12 cellular contexts compared by ENCODE assay signal in genomic region chr17:69417545-69418483, GRCh38. TPM values are rescaled to one million over a fixed set of nuclear protein-coding genes. Genes with fewer than 3 reads are reported as not detected.
DNase-seq lines count a peak whose midpoint lies in the region; TF ChIP-seq lines count a peak whose summit lies in the region.
"Had no signal": no experiment of that assay in that cellular context is flagged by ENCODE, and none has a peak within 500 bp of the region (broad histone marks: within the 10 kb centered on the region; RNA-seq: fewer than 3 reads in every experiment).

No MANE protein-coding gene starts in this region.

- no peak overlapping the region for H3K4me3 Mint-ChIP-seq in activated CD4-positive, alpha-beta memory T cell treated with anti-CD3 and anti-CD28 coated beads for 36 hours
- H3K4me3 Mint-ChIP-seq: B cell had no signal

- no peaks in the 10 kb centered on the region for H3K9me3 Mint-ChIP-seq in activated CD4-positive, alpha-beta memory T cell treated with anti-CD3 and anti-CD28 coated beads for 36 hours

- no peaks in the 10 kb centered on the region for H3F3A ChIP-seq in neural cell (ENCODE audit: insufficient read depth, low read length, poor library complexity, severe bottlenecking)

- peaks cover 23% of the 10 kb centered on the region for H3K4me1 Mint-ChIP-seq in activated CD4-positive, alpha-beta memory T cell treated with anti-CD3 and anti-CD28 coated beads for 36 hours (ENCODE audit: low read depth)
- H3K4me1 Mint-ChIP-seq: B cell had no signal

- H3K4me1 ChIP-seq in duodenal mucosa (ENCODE audit: control insufficient read depth in 1 of 2, insufficient read depth in 2 of 2, low read length in 2 of 2): peaks cover 18 to 21% of the 10 kb centered on the region in 2 donors

- H3K36me3 Mint-ChIP-seq in activated CD4-positive, alpha-beta memory T cell treated with anti-CD3 and anti-CD28 coated beads for 36 hours: no peaks in the 10 kb centered on the region

- H3K36me3 ChIP-seq in duodenal mucosa (ENCODE audit: control insufficient read depth in 1 of 2, insufficient read depth in 2 of 2, low read length in 2 of 2) (no peaks in the 10 kb centered on the region), neural cell (ENCODE audit: insufficient read depth, low read length) (no peaks in the 10 kb centered on the region)

- H3K9ac ChIP-seq in duodenal mucosa (ENCODE audit: low read depth in 1 of 2, low read length in 2 of 2) (no peak overlapping the region), neural cell (ENCODE audit: low read length) (no peak overlapping the region)

- H3K4me2 ChIP-seq in neural cell (ENCODE audit: low read length): peak overlapping the region; percentile 83

- H2AFZ ChIP-seq in neural cell (ENCODE audit: low read depth, low read length): no peak overlapping the region

- POLR2A ChIA-PET in activated CD4-positive, alpha-beta memory T cell treated with anti-CD3 and anti-CD28 coated beads for 36 hours (lab: Charles Lee): no interaction called here

- peak; percentile 43 for TF ChIP-seq CTCF in neural cell (IDR thresholded peaks at IDR 0.05; ENCODE audit: poor library complexity, severe bottlenecking)

- no peak overlapping the region for H3K27ac Mint-ChIP-seq in activated CD4-positive, alpha-beta memory T cell treated with anti-CD3 and anti-CD28 coated beads for 36 hours
- H3K27ac Mint-ChIP-seq: B cell had no signal

- TF ChIP-seq RAD21 in neural cell (conservative IDR thresholded peaks at IDR 0.05): no peak

- no peaks in the 10 kb centered on the region for H3K9me2 ChIP-seq in neural cell (ENCODE audit: insufficient read depth, low read length)

- no peak overlapping the region for H3K27ac ChIP-seq in duodenal mucosa (ENCODE audit: low read depth, low read length)
- H3K27ac ChIP-seq in neural cell (ENCODE audit: low read length): no peak overlapping the region

- H3K27me3 Mint-ChIP-seq in activated CD4-positive, alpha-beta memory T cell treated with anti-CD3 and anti-CD28 coated beads for 36 hours: no peaks in the 10 kb centered on the region
- H3K27me3 Mint-ChIP-seq: B cell; naive thymus-derived CD4-positive, alpha-beta T cell had no signal

- intact Hi-C loops in activated CD4-positive, alpha-beta memory T cell treated with anti-CD3 and anti-CD28 coated beads for 36 hours (cut with micrococcal nuclease): loop anchor here (5.0 to 10.0 kb wide), 3 partner anchors 104 to 717 kb away; no protein-coding TSS in a partner anchor

- H3K9me3 ChIP-seq in duodenal mucosa (ENCODE audit: control insufficient read depth in 1 of 2, low read length in 2 of 2) (no peaks in the 10 kb centered on the region), neural cell (ENCODE audit: low read length) (no peaks in the 10 kb centered on the region)

- CTCF ChIA-PET in activated CD4-positive, alpha-beta memory T cell treated with anti-CD3 and anti-CD28 coated beads for 36 hours (lab: Charles Lee): interaction anchor here (2.3 kb wide), 1 partner anchor 23 kb away, joined by 5 read pairs; no protein-coding TSS in a partner anchor

- TF ChIP-seq EP300 in neural cell (conservative IDR thresholded peaks at IDR 0.05; ENCODE audit: poor library complexity, severe bottlenecking): no peak

- peak overlapping the region; percentile 4 to 93 for H3K4me3 ChIP-seq in duodenal mucosa (ENCODE audit: low read depth in 1 of 2, low read length in 2 of 2)
- peak overlapping the region; percentile 74 for H3K4me3 ChIP-seq in neural cell (ENCODE audit: low read length)

- no peaks in the 10 kb centered on the region for H3K27me3 ChIP-seq in duodenal mucosa (ENCODE audit: control insufficient read depth in 1 of 2, insufficient read depth in 2 of 2, low read length in 2 of 2)
- no peaks in the 10 kb centered on the region for H3K27me3 ChIP-seq in neural cell (ENCODE audit: insufficient read depth, low read depth, low read length)

- DNase-seq in DMS 273 (lab: John Stamatoyannopoulos, UW; ENCODE audit: unreplicated experiment) (peak; percentile 47), NCI-H2171 treated with DMSO at 0.1 percent for 48 hours (lab: John Stamatoyannopoulos, UW) (peak; percentile 53), RKO (ENCODE audit: low spot score) (no peak), NCI-H1105 (lab: John Stamatoyannopoulos, UW) (no peak), NCI-H187 treated with DMSO at 0.1 percent for 48 hours (lab: John Stamatoyannopoulos, UW) (no peak)
- no peak for DNase-seq in activated CD4-positive, alpha-beta memory T cell treated with anti-CD3 and anti-CD28 coated beads for 36 hours
- DNase-seq: naive thymus-derived CD4-positive, alpha-beta T cell; stimulated activated CD4-positive, alpha-beta T cell treated with anti-CD3 and anti-CD28 coated beads, Interleukin-12 subunit alpha, Interleukin-12 subunit beta, amount 100 ng/mL, for 4 hours; stimulated activated CD8-positive, alpha-beta memory T cell treated with anti-CD3 and anti-CD28 coated beads, Interleukin-4, amount 100 ng/mL, for 48 hours had no signal

- peaks cover 44% of the 10 kb centered on the region for H3K79me2 ChIP-seq in neural cell (replicated peaks; ENCODE audit: insufficient read depth, low read length)

- H4K20me1 ChIP-seq in neural cell (ENCODE audit: insufficient read depth): no peaks in the 10 kb centered on the region

TF ChIP-seq in neural cell, 6 proteins besides CTCF, POLR2A, EP300 and RAD21:
- TF ChIP-seq REST (IDR thresholded peaks at IDR 0.05; ENCODE audit: borderline replicate concordance): no peak
- no peak for TF ChIP-seq MXI1 (conservative IDR thresholded peaks at IDR 0.05; ENCODE audit: poor library complexity, severe bottlenecking)
- TF ChIP-seq POLR2AphosphoS5 (IDR thresholded peaks at IDR 0.05): no peak
- TF ChIP-seq TAF1 (IDR thresholded peaks at IDR 0.05; ENCODE audit: low read depth): no peak
- TF ChIP-seq EZH2 (IDR thresholded peaks at IDR 0.05; ENCODE audit: borderline replicate concordance, insufficient read depth, low read length, poor library complexity, severe bottlenecking): no peak
- no peak for TF ChIP-seq SMC3 (conservative IDR thresholded peaks at IDR 0.05; ENCODE audit: poor library complexity)
TF ChIP-seq in neural cell: peak in this region for 0.

RNA-seq across cellular contexts. Expression of gene MAP2K6, which starts 3.3 kb away (rescaled TPM):
- polyA plus RNA-seq in neural cell: 9.1 and 10.5 TPM in 2 replicates
- polyA minus RNA-seq in neural cell: 32.4 and 41.8 TPM in 2 replicates
- 1 to 10 TPM; 2.2 TPM for total RNA-seq in activated CD4-positive, alpha-beta memory T cell treated with anti-CD3 and anti-CD28 coated beads for 36 hours

Comparison
In these comparisons a context has a peak if more than half of its experiments do, and no peak if none do; other contexts are left out.
1. DNase-seq: peak in DMS 273 (single experiment) and NCI-H2171 treated with DMSO at 0.1 percent for 48 hours (single experiment); none in activated CD4-positive, alpha-beta memory T cell treated with anti-CD3 and anti-CD28 coated beads for 36 hours (single experiment), RKO (single experiment), NCI-H1105 (single experiment) and NCI-H187 treated with DMSO at 0.1 percent for 48 hours (single experiment).